In genomic region chr4:82739292-82740190, GRCh38 we compare ENCODE assay signal across 8 cellular contexts. TPM values are rescaled to one million over a fixed set of nuclear protein-coding genes. Genes with fewer than 3 reads are reported as not detected.
DNase-seq lines count a peak whose midpoint lies in the region; ATAC-seq and TF ChIP-seq lines count a peak whose summit lies in the region.

No MANE protein-coding gene starts in this region.

- H3K27ac ChIP-seq in esophagus squamous epithelium: no peak overlapping the region

- peaks cover 20% of the 10 kb centered on the region for H3K4me1 Mint-ChIP-seq in nephron progenitor cell

- H3K4me3 Mint-ChIP-seq in nephron progenitor cell: no peak overlapping the region

- no peak for TF ChIP-seq POLR2A in esophagus squamous epithelium (IDR thresholded peaks at IDR 0.05)

- no peaks in the 10 kb centered on the region for H3K9me3 Mint-ChIP-seq in nephron progenitor cell

- no peaks in the 10 kb centered on the region for H3K9me3 ChIP-seq in esophagus squamous epithelium

- intact Hi-C loops in esophagus squamous epithelium (cut with DNase I): loop anchor here (10.0 kb wide), 1 partner anchor 275 kb away; no protein-coding TSS in a partner anchor

- no peaks in the 10 kb centered on the region for H3K27me3 ChIP-seq in esophagus squamous epithelium

- no peaks in the 10 kb centered on the region for H3K36me3 Mint-ChIP-seq in nephron progenitor cell (ENCODE audit: low read depth)

- H3K27ac Mint-ChIP-seq in nephron progenitor cell: no peak overlapping the region

- H3K36me3 ChIP-seq in esophagus squamous epithelium: no peaks in the 10 kb centered on the region

- peak; percentile 69 to 98 (median 93) for TF ChIP-seq CTCF in esophagus squamous epithelium (IDR thresholded peaks at IDR 0.05)
- peak; percentile 100 for TF ChIP-seq CTCF in nephron progenitor cell (IDR thresholded peaks at IDR 0.05)

- 71 to 79% methylated on average over 14 to 19 of the region's 23 CpGs for WGBS in esophagus squamous epithelium, 2 donors

- ATAC-seq in HG02798 (IDR thresholded peaks at IDR 0.05; ENCODE audit: poor library complexity, unreplicated experiment): peak; percentile 99

- H3K4me1 ChIP-seq in esophagus squamous epithelium: no peaks in the 10 kb centered on the region

- H3K4me3 ChIP-seq in esophagus squamous epithelium: no peak overlapping the region

- DNase-seq in NCI-H524 (lab: John Stamatoyannopoulos, UW) (peak; percentile 2 to 7), NCI-H524 treated with DMSO at 0.1 percent for 48 hours (lab: John Stamatoyannopoulos, UW) (no peak), NCI-H69 (lab: John Stamatoyannopoulos, UW) (peak; percentile 74), esophagus squamous epithelium (lab: John Stamatoyannopoulos, UW) (no peak), nephron progenitor cell (peak; percentile 92), superior temporal gyrus (ENCODE audit: extremely low spot score) (peak; percentile 80)
- peak; percentile 93 for DNase-seq in activated CD8-positive, alpha-beta memory T cell treated with anti-CD3 and anti-CD28 coated beads, Interleukin-2, amount 50 U/mL, for 48 hours

- H3K27me3 Mint-ChIP-seq in nephron progenitor cell (ENCODE audit: low read depth, poor library complexity): peaks cover 6% of the 10 kb centered on the region

RNA-seq across cellular contexts. Expression of gene SCD5, which starts 59.1 kb away (rescaled TPM):
- 1 to 10 TPM; 1.2 to 6.3 (median 4.3) TPM for total RNA-seq in esophagus squamous epithelium

Comparison
In these comparisons a context has a peak if more than half of its experiments do, and no peak if none do; other contexts are left out.
1. DNase-seq: peak in NCI-H524 (2 of 2), NCI-H69 (single experiment), activated CD8-positive, alpha-beta memory T cell treated with anti-CD3 and anti-CD28 coated beads, Interleukin-2, amount 50 U/mL, for 48 hours (single experiment), nephron progenitor cell (single experiment) and superior temporal gyrus (single experiment); none in NCI-H524 treated with DMSO at 0.1 percent for 48 hours (single experiment) and esophagus squamous epithelium (single experiment).